ENCODE assay signal across 28 cellular contexts in genomic region chr16:15517743-15518142, GRCh38.
DNase-seq lines count a peak whose midpoint lies in the region; ATAC-seq and TF ChIP-seq lines count a peak whose summit lies in the region.
"Had no signal": no experiment of that assay in that cellular context is flagged by ENCODE, and none has a peak within 500 bp of the region (broad histone marks: within the 10 kb centered on the region; RNA-seq: fewer than 3 reads in every experiment).

No MANE protein-coding gene starts in this region.

- no peak overlapping the region for H2AFZ ChIP-seq in neural progenitor cell (replicated peaks)

- H3F3A ChIP-seq in neural progenitor cell (ENCODE audit: low read depth): no peaks in the 10 kb centered on the region

- H3K9me3 Mint-ChIP-seq in activated CD4-positive, alpha-beta T cell treated with anti-CD3 and anti-CD28 coated beads, Interleukin-2, amount 10 ng/mL, durations not matched to agents 24 days and 14 days: no peaks in the 10 kb centered on the region
- no peaks in the 10 kb centered on the region for H3K9me3 Mint-ChIP-seq in neural progenitor cell
- H3K9me3 Mint-ChIP-seq: activated CD4-positive, alpha-beta memory T cell treated with anti-CD3 and anti-CD28 coated beads, Interleukin-2, amount 10 ng/mL, durations not matched to agents 7 days and 5 days; CD8-positive, alpha-beta T cell; stimulated activated memory B cell treated with anti-CD40 and anti-IgM and Interleukin-4, amounts not matched to agents 10 μg/mL and 1 μg/mL and 100 μg/mL, for 72 hours; WTC11 had no signal

- no peak overlapping the region for H3K9ac ChIP-seq in neural progenitor cell

- no peak overlapping the region for H3K4me2 ChIP-seq in neural progenitor cell
- H3K4me2 ChIP-seq: smooth muscle cell had no signal

- H3K27me3 ChIP-seq in esophagus muscularis mucosa (no peaks in the 10 kb centered on the region), neural progenitor cell (no peaks in the 10 kb centered on the region)
- H3K27me3 ChIP-seq: colonic mucosa, testis had no signal

- TF ChIP-seq EP300 in esophagus muscularis mucosa (IDR thresholded peaks at IDR 0.05): no peak

- peak overlapping the region; percentile 14 for H3K27ac Mint-ChIP-seq in activated CD4-positive, alpha-beta T cell treated with anti-CD3 and anti-CD28 coated beads, Interleukin-2, amount 10 ng/mL, durations not matched to agents 24 days and 14 days
- H3K27ac Mint-ChIP-seq in neural progenitor cell: no peak overlapping the region
- H3K27ac Mint-ChIP-seq: activated CD4-positive, alpha-beta memory T cell treated with anti-CD3 and anti-CD28 coated beads, Interleukin-2, amount 10 ng/mL, durations not matched to agents 7 days and 5 days; CD8-positive, alpha-beta T cell; stimulated activated memory B cell treated with anti-CD40 and anti-IgM and Interleukin-4, amounts not matched to agents 10 μg/mL and 1 μg/mL and 100 μg/mL, for 72 hours; WTC11 had no signal

- H3K4me3 ChIP-seq in esophagus muscularis mucosa (no peak overlapping the region), neural progenitor cell (no peak overlapping the region)
- H3K4me3 ChIP-seq: colonic mucosa, lung, smooth muscle cell, testis had no signal

- peaks cover 0 to 18% (median 0%) of the 10 kb centered on the region in 4 donors for H3K36me3 ChIP-seq in esophagus muscularis mucosa
- no peaks in the 10 kb centered on the region for H3K36me3 ChIP-seq in neural progenitor cell
- H3K36me3 ChIP-seq: colonic mucosa had no signal

- no peaks in the 10 kb centered on the region for H3K9me3 ChIP-seq in esophagus muscularis mucosa
- H3K9me3 ChIP-seq in neural progenitor cell (ENCODE audit: low read depth): no peaks in the 10 kb centered on the region
- H3K9me3 ChIP-seq: colonic mucosa, testis had no signal

- H3K4me3 Mint-ChIP-seq in activated CD4-positive, alpha-beta T cell treated with anti-CD3 and anti-CD28 coated beads, Interleukin-2, amount 10 ng/mL, durations not matched to agents 24 days and 14 days: no peak overlapping the region
- peak overlapping the region; percentile 6 for H3K4me3 Mint-ChIP-seq in neural progenitor cell
- H3K4me3 Mint-ChIP-seq: activated CD4-positive, alpha-beta memory T cell treated with anti-CD3 and anti-CD28 coated beads, Interleukin-2, amount 10 ng/mL, durations not matched to agents 7 days and 5 days; CD8-positive, alpha-beta T cell; stimulated activated memory B cell treated with anti-CD40 and anti-IgM and Interleukin-4, amounts not matched to agents 10 μg/mL and 1 μg/mL and 100 μg/mL, for 72 hours; WTC11 had no signal

- DNase-seq in activated CD4-positive, alpha-beta T cell treated with anti-CD3 and anti-CD28 coated beads, Interleukin-2, amount 10 ng/mL, durations not matched to agents 24 days and 14 days: no peak
- no peak for DNase-seq in activated CD4-positive, alpha-beta T cell treated with anti-CD3 and anti-CD28 coated beads for 1 hour
- DNase-seq in esophagus muscularis mucosa (ENCODE audit: extremely low spot score): no peak
- no peak for DNase-seq in neural progenitor cell (ENCODE audit: low spot score)
- DNase-seq in hippocampal formation (lab: John Stamatoyannopoulos, UW): no peak
- no peak for DNase-seq in activated CD4-positive, CD25-positive, alpha-beta regulatory T cell treated with anti-CD3 and anti-CD28 coated beads, Interleukin-2, amount 50 U/mL, for 72 hours
- DNase-seq: activated CD4-positive, alpha-beta memory T cell treated with anti-CD3 and anti-CD28 coated beads, Interleukin-2, amount 10 ng/mL, durations not matched to agents 7 days and 5 days; activated effector memory CD4-positive, alpha-beta T cell treated with anti-CD3 and anti-CD28 coated beads, Interleukin-2, amount 50 U/mL, for 16 hours; CD8-positive, alpha-beta T cell; colonic mucosa; DMS 273 treated with DMSO at 0.1 percent for 48 hours; effector memory CD4-positive, alpha-beta T cell; KBM-7; MM.1S; NCI-H1417 treated with DMSO at 0.1 percent for 48 hours; occipital lobe; PC-3; stimulated activated CD4-positive, alpha-beta T cell treated with anti-CD3 and anti-CD28 coated beads, Interleukin-2, amount 100 ng/mL, for 24 hours; SW 1271; T1000 had no signal

- H3K27me3 Mint-ChIP-seq in activated CD4-positive, alpha-beta T cell treated with anti-CD3 and anti-CD28 coated beads, Interleukin-2, amount 10 ng/mL, durations not matched to agents 24 days and 14 days: no peaks in the 10 kb centered on the region
- no peaks in the 10 kb centered on the region for H3K27me3 Mint-ChIP-seq in neural progenitor cell (ENCODE audit: insufficient read depth, low read depth)
- H3K27me3 Mint-ChIP-seq: activated CD4-positive, alpha-beta memory T cell treated with anti-CD3 and anti-CD28 coated beads, Interleukin-2, amount 10 ng/mL, durations not matched to agents 7 days and 5 days; stimulated activated memory B cell treated with anti-CD40 and anti-IgM and Interleukin-4, amounts not matched to agents 10 μg/mL and 1 μg/mL and 100 μg/mL, for 72 hours had no signal

- ATAC-seq in SK-N-SH treated with all-trans-retinoic acid at 6 μM for 48 hours: no peak
- no peak for ATAC-seq in HG02852 (IDR thresholded peaks at IDR 0.05; ENCODE audit: unreplicated experiment)
- ATAC-seq: CD8-positive, alpha-beta T cell; stimulated activated memory B cell treated with anti-CD40 and anti-IgM and Interleukin-4, amounts not matched to agents 10 μg/mL and 1 μg/mL and 100 μg/mL, for 72 hours; WTC11 had no signal

- peaks cover 9% of the 10 kb centered on the region for H3K4me1 Mint-ChIP-seq in activated CD4-positive, alpha-beta T cell treated with anti-CD3 and anti-CD28 coated beads, Interleukin-2, amount 10 ng/mL, durations not matched to agents 24 days and 14 days
- peaks cover 6% of the 10 kb centered on the region for H3K4me1 Mint-ChIP-seq in neural progenitor cell
- H3K4me1 Mint-ChIP-seq: WTC11 had no signal

- no peak for TF ChIP-seq POLR2A in esophagus muscularis mucosa (IDR thresholded peaks at IDR 0.05; ENCODE audit: low read depth)

- peaks cover 13 to 54% (median 51%) of the 10 kb centered on the region in 4 donors for H3K4me1 ChIP-seq in esophagus muscularis mucosa
- no peaks in the 10 kb centered on the region for H3K4me1 ChIP-seq in neural progenitor cell
- H3K4me1 ChIP-seq: colonic mucosa had no signal

- peak overlapping the region; percentile 72 to 84 (median 78) for H3K27ac ChIP-seq in esophagus muscularis mucosa (replicated peaks in 1 of 4)
- H3K27ac ChIP-seq in neural progenitor cell: no peak overlapping the region
- H3K27ac ChIP-seq: 22Rv1, colonic mucosa, testis had no signal

- WGBS in esophagus muscularis mucosa: 90% methylated on average over 3 of the region's 3 CpGs

- H3K36me3 Mint-ChIP-seq in activated CD4-positive, alpha-beta T cell treated with anti-CD3 and anti-CD28 coated beads, Interleukin-2, amount 10 ng/mL, durations not matched to agents 24 days and 14 days (ENCODE audit: low read depth): peaks cover 2% of the 10 kb centered on the region
- H3K36me3 Mint-ChIP-seq in neural progenitor cell: peaks cover 5% of the 10 kb centered on the region
- H3K36me3 Mint-ChIP-seq: CD8-positive, alpha-beta T cell; WTC11 had no signal

- intact Hi-C loops in activated CD4-positive, alpha-beta T cell treated with anti-CD3 and anti-CD28 coated beads, Interleukin-2, amount 10 ng/mL, durations not matched to agents 24 days and 14 days (cut with micrococcal nuclease): no loop called here
- intact Hi-C loops in esophagus muscularis mucosa (cut with DNase I): no loop called here

- TF ChIP-seq CTCF in esophagus muscularis mucosa (IDR thresholded peaks at IDR 0.05) (no peak), neural progenitor cell (IDR thresholded peaks at IDR 0.05) (no peak)

- peaks cover 4% of the 10 kb centered on the region for H4K20me1 ChIP-seq in neural progenitor cell (ENCODE audit: low read depth)

- no peaks in the 10 kb centered on the region for H3K79me2 ChIP-seq in neural progenitor cell (ENCODE audit: low read depth)

TF ChIP-seq in SK-N-SH treated with all-trans-retinoic acid at 6 μM for 48 hours, 23 proteins besides CTCF, POLR2A, EP300 and RAD21 (continues in another document):
- TF ChIP-seq TOX (CRISPR knock-in tag; IDR thresholded peaks at IDR 0.05; ENCODE audit: borderline replicate concordance) (no peak), CSDC2 (CRISPR knock-in tag; IDR thresholded peaks at IDR 0.05) (no peak), ESRRG (CRISPR knock-in tag; IDR thresholded peaks at IDR 0.05) (no peak), SNAI2 (CRISPR knock-in tag; IDR thresholded peaks at IDR 0.05) (no peak), ZC3H10 (CRISPR knock-in tag; IDR thresholded peaks at IDR 0.05) (no peak), PATZ1 (CRISPR knock-in tag; IDR thresholded peaks at IDR 0.05; ENCODE audit: borderline replicate concordance) (no peak), ZNF70 (CRISPR knock-in tag; IDR thresholded peaks at IDR 0.05) (no peak), POU6F1 (CRISPR knock-in tag; IDR thresholded peaks at IDR 0.05; ENCODE audit: borderline replicate concordance, low read depth) (no peak), ISL1 (CRISPR knock-in tag; IDR thresholded peaks at IDR 0.05) (no peak)
